In genomic region chr7:150060259-150061221, GRCh38 we compare ENCODE assay signal across 8 cellular contexts.
A peak's percentile ranks its signal among the peaks of the same experiment; 100 is the strongest.
DNase-seq lines count a peak whose midpoint lies in the region; ATAC-seq and TF ChIP-seq lines count a peak whose summit lies in the region.
"Not testable (repeated sequence)": the region's sequence is repeated elsewhere in the genome, so short reads cannot be mapped to it uniquely, and the experiment has no call there.

No MANE protein-coding gene starts in this region.

- H4K20me1 ChIP-seq in MM.1S (ENCODE audit: insufficient read depth, low read length) = not testable (repeated sequence)

- not testable (repeated sequence) for H3K36me3 ChIP-seq in A673 (ENCODE audit: insufficient read depth, low read length, poor library complexity, severe bottlenecking); MM.1S (replicated peaks; ENCODE audit: insufficient read depth, low read length)

- H3K9ac ChIP-seq in MM.1S (ENCODE audit: low read length) = not testable (repeated sequence)

- not testable (repeated sequence) for H3K27ac Mint-ChIP-seq in memory B cell

- not testable (repeated sequence) for H3K27ac ChIP-seq in A673 (ENCODE audit: low read depth, low read length, poor library complexity, severe bottlenecking); MM.1S (ENCODE audit: low read length)

- H3K9me3 Mint-ChIP-seq in memory B cell = not testable (repeated sequence)

- H3K36me3 Mint-ChIP-seq in memory B cell = not testable (repeated sequence)

- not testable (repeated sequence) for H3K4me2 ChIP-seq in MM.1S (ENCODE audit: low read depth, low read length)

- POLR2A ChIA-PET in A673 (lab: Charles Lee; ENCODE audit: low non-redundant PET) = not testable (repeated sequence)

- H3K27me3 Mint-ChIP-seq in memory B cell = not testable (repeated sequence)

- ATAC-seq in GM18909 (IDR thresholded peaks at IDR 0.05; ENCODE audit: poor library complexity, unreplicated experiment) (peak; percentile 96), HG02763 (IDR thresholded peaks at IDR 0.05; ENCODE audit: unreplicated experiment) (peak; percentile 97), memory B cell (ENCODE audit: low read depth) (peak; percentile 86)

- not testable (repeated sequence) for H3K4me1 Mint-ChIP-seq in memory B cell

- H3K9me3 ChIP-seq in A673 (ENCODE audit: low read depth, low read length, poor library complexity, severe bottlenecking); MM.1S (replicated peaks; ENCODE audit: insufficient read depth, low read length): not testable (repeated sequence)

- not testable (repeated sequence) for H3K4me1 ChIP-seq in A673 (ENCODE audit: insufficient read depth, low read length, poor library complexity, severe bottlenecking); MM.1S (ENCODE audit: low read length)

- H3F3A ChIP-seq in MM.1S (ENCODE audit: insufficient read depth, low read length) = not testable (repeated sequence)

- not testable (repeated sequence) for H2AFZ ChIP-seq in MM.1S (ENCODE audit: low read length)

- H3K27me3 ChIP-seq in A673 (replicated peaks; ENCODE audit: insufficient read depth, low read depth, low read length, poor library complexity); MM.1S (replicated peaks; ENCODE audit: insufficient read depth, low read length): not testable (repeated sequence)

- CTCF ChIA-PET in A673 (lab: Charles Lee) = not testable (repeated sequence)

- not testable (repeated sequence) for H3K79me2 ChIP-seq in MM.1S (ENCODE audit: low read length)

- intact Hi-C loops in A673 (cut with micrococcal nuclease; ENCODE audit: unreplicated experiment) = not testable (repeated sequence)

- not testable (repeated sequence) for BruUV-seq in A673 (replicated peaks; lab: Mats Ljungman, UMichigan)

- TF ChIP-seq CTCF in A673 (conservative IDR thresholded peaks at IDR 0.05; ENCODE audit: low read depth, low read length) (peak; percentile 23; the same call in 1 of the 2 replicates), MM.1S (IDR thresholded peaks at IDR 0.05; ENCODE audit: low read length) (peak; percentile 15; the same call in 1 of the 2 replicates)

- H3K4me3 Mint-ChIP-seq in memory B cell = not testable (repeated sequence)

- H3K9me2 ChIP-seq in MM.1S (replicated peaks; ENCODE audit: insufficient read depth, low read length) = not testable (repeated sequence)

- DNase-seq in A673 (ENCODE audit: low spot score); MM.1S: not testable (repeated sequence)
- peak; percentile 49 for DNase-seq in activated CD8-positive, alpha-beta memory T cell treated with anti-CD3 and anti-CD28 coated beads, Interleukin-2, amount 50 U/mL, for 1 hour (ENCODE audit: extremely low read depth)
- DNase-seq in effector CD4-positive, alpha-beta T cell = peak; percentile 79
- peak; percentile 44 to 64 for DNase-seq in memory B cell (ENCODE audit: low spot score in 2 of 2)
- DNase-seq in stimulated activated CD4-positive, alpha-beta T cell treated with anti-CD3 and anti-CD28 coated beads, TNF-alpha, amount 100 ng/mL, for 1 hour (ENCODE audit: low read depth in 3 of 3, low spot score in 1 of 3) = peak; percentile 58 to 88 (median 68)

- H3K4me3 ChIP-seq in A673 (ENCODE audit: low read depth, low read length, poor library complexity, severe bottlenecking); MM.1S (ENCODE audit: low read length): not testable (repeated sequence)
